1 cellular context compared by ENCODE assay signal in the genomic region with DNA sequence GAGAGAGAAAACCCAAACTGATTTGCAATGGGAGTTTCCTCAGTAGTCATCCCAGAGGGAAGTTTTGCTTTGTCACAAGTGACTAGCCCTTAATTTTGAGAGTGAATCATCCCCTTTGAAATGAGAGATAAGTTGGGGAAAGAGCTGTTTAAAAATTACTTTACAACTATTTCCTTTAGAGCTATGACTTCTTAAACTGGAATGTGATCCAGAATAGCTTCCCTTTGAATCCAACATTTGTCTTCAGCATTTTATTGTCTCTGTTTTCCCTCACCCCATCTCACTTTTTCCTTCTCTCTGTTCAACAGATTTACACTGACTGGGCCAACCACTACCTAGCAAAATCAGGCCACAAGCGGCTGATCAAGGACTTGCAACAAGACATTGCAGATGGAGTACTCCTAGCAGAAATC.
TF ChIP-seq lines count a peak whose summit lies in the region.

No MANE protein-coding gene starts in this region.

TF ChIP-seq in IMR-90, 13 proteins besides CTCF, POLR2A, EP300 and RAD21:
- peak; percentile 93 for TF ChIP-seq FOS (IDR thresholded peaks at IDR 0.05; ENCODE audit: low read depth, low read length)
- TF ChIP-seq BHLHE40 (IDR thresholded peaks at IDR 0.05; ENCODE audit: low read depth, low read length) = peak; percentile 35
- TF ChIP-seq, protein P1, sequence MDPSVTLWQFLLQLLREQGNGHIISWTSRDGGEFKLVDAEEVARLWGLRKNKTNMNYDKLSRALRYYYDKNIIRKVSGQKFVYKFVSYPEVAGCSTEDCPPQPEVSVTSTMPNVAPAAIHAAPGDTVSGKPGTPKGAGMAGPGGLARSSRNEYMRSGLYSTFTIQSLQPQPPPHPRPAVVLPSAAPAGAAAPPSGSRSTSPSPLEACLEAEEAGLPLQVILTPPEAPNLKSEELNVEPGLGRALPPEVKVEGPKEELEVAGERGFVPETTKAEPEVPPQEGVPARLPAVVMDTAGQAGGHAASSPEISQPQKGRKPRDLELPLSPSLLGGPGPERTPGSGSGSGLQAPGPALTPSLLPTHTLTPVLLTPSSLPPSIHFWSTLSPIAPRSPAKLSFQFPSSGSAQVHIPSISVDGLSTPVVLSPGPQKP (IDR thresholded peaks at IDR 0.05; ENCODE audit: borderline replicate concordance, low read depth, low read length) = no peak
- TF ChIP-seq MAZ (IDR thresholded peaks at IDR 0.05; ENCODE audit: borderline replicate concordance, low read depth, low read length) = no peak
- peak; percentile 59 for TF ChIP-seq MAFK (IDR thresholded peaks at IDR 0.05; ENCODE audit: low read depth, low read length)
- TF ChIP-seq CEBPB (IDR thresholded peaks at IDR 0.05; ENCODE audit: low read depth, low read length) = peak; percentile 34; the same call in 1 of the 2 replicates
- TF ChIP-seq MXI1 (IDR thresholded peaks at IDR 0.05; ENCODE audit: borderline replicate concordance, low read depth, low read length) = no peak
- TF ChIP-seq NFE2L2 (IDR thresholded peaks at IDR 0.05; ENCODE audit: low read depth, low read length) = peak; percentile 92
- no peak for TF ChIP-seq RCOR1 (IDR thresholded peaks at IDR 0.05; ENCODE audit: insufficient replicate concordance, low read length)
